In the genomic region with DNA sequence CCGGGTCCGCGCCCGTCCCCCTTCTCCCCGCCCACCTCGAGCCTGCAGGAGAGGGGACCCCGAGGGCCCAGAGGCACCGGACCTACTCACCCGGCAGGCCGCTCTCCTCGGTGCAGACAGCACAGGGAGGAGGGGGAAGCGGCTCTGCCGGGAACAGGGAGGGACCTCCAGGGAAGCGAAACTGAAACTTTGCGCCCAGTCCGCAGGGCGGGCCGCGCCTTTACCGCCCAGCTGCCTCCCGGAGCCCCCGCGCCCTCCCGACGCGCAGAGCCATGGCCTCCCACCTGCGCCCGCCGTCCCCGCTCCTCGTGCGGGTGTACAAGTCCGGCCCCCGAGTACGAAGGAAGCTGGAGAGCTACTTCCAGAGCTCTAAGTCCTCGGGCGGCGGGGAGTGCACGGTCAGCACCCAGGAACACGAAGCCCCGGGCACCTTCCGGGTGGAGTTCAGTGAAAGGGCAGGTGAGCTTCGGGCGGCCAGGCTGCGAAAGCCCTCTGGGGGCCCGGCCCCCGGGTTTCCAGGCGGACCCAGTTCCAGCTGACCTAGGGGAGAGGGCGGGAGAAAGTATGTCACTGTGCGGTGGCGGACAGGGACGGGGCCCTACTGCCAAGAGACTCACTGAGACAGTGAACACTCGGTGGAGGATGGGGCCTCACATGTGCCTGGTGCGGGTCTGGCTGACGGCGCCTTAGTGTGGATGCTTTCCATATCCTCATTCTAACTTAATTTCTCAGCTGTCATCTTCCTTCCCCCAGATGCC, we compare ENCODE assay signal across 8 cellular contexts. TPM values are rescaled to one million over a fixed set of nuclear protein-coding genes. Genes with fewer than 3 reads are reported as not detected.
DNase-seq lines count a peak whose midpoint lies in the region; ATAC-seq and TF ChIP-seq lines count a peak whose summit lies in the region.

A gene (plus strand): TSS at position 184 of the 758 bp plus-strand sequence. CDS start 89 bp downstream, at position 273.
A gene (minus strand): TSS at position 146 of the 758 bp plus-strand sequence. CDS start 4,680 bp downstream, outside the sequence.

- H3K27ac ChIP-seq in liver (ENCODE audit: low read depth in 1 of 2, low read length in 2 of 2): peak within 1 kb of the TSS; percentile 94 to 99

- no peaks in the 10 kb centered on the region for H3K9me3 ChIP-seq in liver (ENCODE audit: control insufficient read depth in 4 of 4, low read length in 3 of 4)

- H3K27me3 ChIP-seq in liver (ENCODE audit: control insufficient read depth in 4 of 4, insufficient read depth in 4 of 4, low read length in 3 of 4): no peaks in the 10 kb centered on the region

- peak in 1 of 2 donors; percentile 44 for TF ChIP-seq RAD21 in liver (IDR thresholded peaks at IDR 0.05)

- DNase-seq in AG09319 (ENCODE audit: extremely low read depth, low read depth) (peak; percentile 47), NCI-H526 (lab: John Stamatoyannopoulos, UW) (peak; percentile 86 to 94), dermis microvascular lymphatic vessel endothelial cell (ENCODE audit: low read depth in 2 of 2) (peak; percentile 67 to 83)
- peak; percentile 71 to 81 for DNase-seq in activated CD4-positive, alpha-beta T cell treated with anti-CD3 and anti-CD28 coated beads, Interleukin-2, amount 50 U/mL, for 48 hours
- DNase-seq in stimulated activated CD4-positive, alpha-beta T cell treated with anti-CD3 and anti-CD28 coated beads, Interleukin-4, amount 100 ng/mL, for 1 hour: peak; percentile 70

- whole genome bisulfite sequencing in liver: under 1% methylated on average over 56 of the region's 56 CpGs

- peaks cover 1 to 18% (median 14%) of the 10 kb centered on the region in 4 donors for H3K36me3 ChIP-seq in liver (ENCODE audit: control insufficient read depth in 4 of 4, insufficient read depth in 3 of 4, low read depth in 1 of 4, low read length in 3 of 4)

- no peak for TF ChIP-seq CTCF in AG09319 (IDR thresholded peaks at IDR 0.05; ENCODE audit: low read depth, low read length)
- no peak for TF ChIP-seq CTCF in liver (IDR thresholded peaks at IDR 0.05; ENCODE audit: low read depth, low read length, missing input control)

- H3K9ac ChIP-seq in liver (ENCODE audit: low read depth in 1 of 2, low read length in 2 of 2): peak within 1 kb of the TSS; percentile 82 to 96

- peaks cover 11 to 65% (median 29%) of the 10 kb centered on the region in 4 donors for H3K4me1 ChIP-seq in liver (ENCODE audit: control insufficient read depth in 4 of 4, insufficient read depth in 4 of 4, low read length in 3 of 4)

- ATAC-seq in GM19043 (IDR thresholded peaks at IDR 0.05; ENCODE audit: low read depth, unreplicated experiment) (peak; percentile 57), HG03354 (IDR thresholded peaks at IDR 0.05; ENCODE audit: poor library complexity, severe bottlenecking, unreplicated experiment) (peak; percentile 80)

- H3K4me3 ChIP-seq in liver (ENCODE audit: low read depth in 1 of 3, low read length in 3 of 3): peak within 1 kb of the TSS; percentile 81 to 85 (median 84)

TF ChIP-seq in liver, 16 proteins besides CTCF, POLR2A, EP300 and RAD21:
- TF ChIP-seq HNF4A (conservative IDR thresholded peaks at IDR 0.05): peak in 1 of 2 donors; percentile 13
- TF ChIP-seq GABPA (IDR thresholded peaks at IDR 0.05 in 1 of 2, conservative IDR thresholded peaks at IDR 0.05 in 1 of 2): no peak
- TF ChIP-seq, protein P1, sequence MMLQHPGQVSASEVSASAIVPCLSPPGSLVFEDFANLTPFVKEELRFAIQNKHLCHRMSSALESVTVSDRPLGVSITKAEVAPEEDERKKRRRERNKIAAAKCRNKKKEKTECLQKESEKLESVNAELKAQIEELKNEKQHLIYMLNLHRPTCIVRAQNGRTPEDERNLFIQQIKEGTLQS (IDR thresholded peaks at IDR 0.05): no peak
- no peak for TF ChIP-seq EGR1 (IDR thresholded peaks at IDR 0.05; ENCODE audit: low read depth in 2 of 2)
- peak; percentile 54 for TF ChIP-seq SP1 (IDR thresholded peaks at IDR 0.05)
- peak; percentile 53 for TF ChIP-seq TAF1 (conservative IDR thresholded peaks at IDR 0.05)
- no peak for TF ChIP-seq HNF4G (IDR thresholded peaks at IDR 0.05)
- TF ChIP-seq FOXA1 (IDR thresholded peaks at IDR 0.05): no peak
- TF ChIP-seq NR2F2 (IDR thresholded peaks at IDR 0.05): no peak
- peak; percentile 34 for TF ChIP-seq YY1 (IDR thresholded peaks at IDR 0.05)
- TF ChIP-seq, protein P2, sequence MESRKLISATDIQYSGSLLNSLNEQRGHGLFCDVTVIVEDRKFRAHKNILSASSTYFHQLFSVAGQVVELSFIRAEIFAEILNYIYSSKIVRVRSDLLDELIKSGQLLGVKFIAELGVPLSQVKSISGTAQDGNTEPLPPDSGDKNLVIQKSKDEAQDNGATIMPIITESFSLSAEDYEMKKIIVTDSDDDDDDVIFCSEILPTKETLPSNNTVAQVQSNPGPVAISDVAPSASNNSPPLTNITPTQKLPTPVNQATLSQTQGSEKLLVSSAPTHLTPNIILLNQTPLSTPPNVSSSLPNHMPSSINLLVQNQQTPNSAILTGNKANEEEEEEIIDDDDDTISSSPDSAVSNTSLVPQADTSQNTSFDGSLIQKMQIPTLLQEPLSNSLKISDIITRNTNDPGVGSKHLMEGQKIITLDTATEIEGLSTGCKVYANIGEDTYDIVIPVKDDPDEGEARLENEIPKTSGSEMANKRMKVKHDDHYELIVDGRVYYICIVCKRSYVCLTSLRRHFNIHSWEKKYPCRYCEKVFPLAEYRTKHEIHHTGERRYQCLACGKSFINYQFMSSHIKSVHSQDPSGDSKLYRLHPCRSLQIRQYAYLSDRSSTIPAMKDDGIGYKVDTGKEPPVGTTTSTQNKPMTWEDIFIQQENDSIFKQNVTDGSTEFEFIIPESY (IDR thresholded peaks at IDR 0.05): no peak
- TF ChIP-seq, protein P3, sequence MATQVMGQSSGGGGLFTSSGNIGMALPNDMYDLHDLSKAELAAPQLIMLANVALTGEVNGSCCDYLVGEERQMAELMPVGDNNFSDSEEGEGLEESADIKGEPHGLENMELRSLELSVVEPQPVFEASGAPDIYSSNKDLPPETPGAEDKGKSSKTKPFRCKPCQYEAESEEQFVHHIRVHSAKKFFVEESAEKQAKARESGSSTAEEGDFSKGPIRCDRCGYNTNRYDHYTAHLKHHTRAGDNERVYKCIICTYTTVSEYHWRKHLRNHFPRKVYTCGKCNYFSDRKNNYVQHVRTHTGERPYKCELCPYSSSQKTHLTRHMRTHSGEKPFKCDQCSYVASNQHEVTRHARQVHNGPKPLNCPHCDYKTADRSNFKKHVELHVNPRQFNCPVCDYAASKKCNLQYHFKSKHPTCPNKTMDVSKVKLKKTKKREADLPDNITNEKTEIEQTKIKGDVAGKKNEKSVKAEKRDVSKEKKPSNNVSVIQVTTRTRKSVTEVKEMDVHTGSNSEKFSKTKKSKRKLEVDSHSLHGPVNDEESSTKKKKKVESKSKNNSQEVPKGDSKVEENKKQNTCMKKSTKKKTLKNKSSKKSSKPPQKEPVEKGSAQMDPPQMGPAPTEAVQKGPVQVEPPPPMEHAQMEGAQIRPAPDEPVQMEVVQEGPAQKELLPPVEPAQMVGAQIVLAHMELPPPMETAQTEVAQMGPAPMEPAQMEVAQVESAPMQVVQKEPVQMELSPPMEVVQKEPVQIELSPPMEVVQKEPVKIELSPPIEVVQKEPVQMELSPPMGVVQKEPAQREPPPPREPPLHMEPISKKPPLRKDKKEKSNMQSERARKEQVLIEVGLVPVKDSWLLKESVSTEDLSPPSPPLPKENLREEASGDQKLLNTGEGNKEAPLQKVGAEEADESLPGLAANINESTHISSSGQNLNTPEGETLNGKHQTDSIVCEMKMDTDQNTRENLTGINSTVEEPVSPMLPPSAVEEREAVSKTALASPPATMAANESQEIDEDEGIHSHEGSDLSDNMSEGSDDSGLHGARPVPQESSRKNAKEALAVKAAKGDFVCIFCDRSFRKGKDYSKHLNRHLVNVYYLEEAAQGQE (IDR thresholded peaks at IDR 0.05): peak; percentile 66
- TF ChIP-seq FOXA2 (IDR thresholded peaks at IDR 0.05): no peak
- TF ChIP-seq, protein P4, sequence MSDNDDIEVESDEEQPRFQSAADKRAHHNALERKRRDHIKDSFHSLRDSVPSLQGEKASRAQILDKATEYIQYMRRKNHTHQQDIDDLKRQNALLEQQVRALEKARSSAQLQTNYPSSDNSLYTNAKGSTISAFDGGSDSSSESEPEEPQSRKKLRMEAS (IDR thresholded peaks at IDR 0.05): no peak
- TF ChIP-seq JUND (IDR thresholded peaks at IDR 0.05): no peak
- peak in 1 of 2 donors; percentile 60 for TF ChIP-seq RXRA (IDR thresholded peaks at IDR 0.05)

RNA-seq across cellular contexts. Expression of the first gene that starts in this region (rescaled TPM):
- total RNA-seq in dermis microvascular lymphatic vessel endothelial cell (18.1 and 21.4 TPM in 2 replicates), liver (10 to 100 TPM; 29.4 to 44.5 TPM)
- 10 to 100 TPM; 16.9 to 17.6 TPM for polyA plus RNA-seq in liver

RNA-seq across cellular contexts. Expression of the second gene that starts in this region (rescaled TPM):
- total RNA-seq in dermis microvascular lymphatic vessel endothelial cell (12.4 and 13.6 TPM in 2 replicates), liver (10 to 100 TPM; 39.3 to 74.0 TPM)
- 10 to 100 TPM; 34.8 to 58.6 TPM for polyA plus RNA-seq in liver

Comparison
In these comparisons a context has a peak if more than half of its experiments do, and no peak if none do; other contexts are left out.
1. Peak in every context shown above with its lines: DNase-seq, ATAC-seq, H3K4me3 ChIP-seq and H3K27ac ChIP-seq.